18 cellular contexts compared by ENCODE assay signal in the genomic region with DNA sequence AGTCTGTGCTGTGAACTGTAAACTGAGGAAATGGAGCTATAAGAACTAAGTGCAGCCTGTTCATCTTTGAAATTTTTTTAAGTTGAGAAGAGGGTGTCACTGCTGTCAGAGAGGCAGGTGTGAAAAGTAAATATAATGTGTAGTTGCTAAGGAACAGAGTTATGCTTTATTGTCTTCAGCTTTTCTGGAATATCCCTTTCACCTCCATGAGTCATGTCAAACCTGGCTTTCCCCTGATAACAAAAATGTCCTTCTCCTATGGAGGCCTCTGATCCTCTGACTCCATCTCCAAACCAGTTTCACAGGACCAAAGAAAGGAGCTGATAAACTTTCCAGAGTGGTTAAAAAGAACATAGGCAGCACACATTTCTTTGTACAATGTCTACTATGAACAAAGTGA. TPM values are rescaled to one million over a fixed set of nuclear protein-coding genes. Genes with fewer than 3 reads are reported as not detected.
DNase-seq lines count a peak whose midpoint lies in the region; FAIRE-seq and TF ChIP-seq lines count a peak whose summit lies in the region.
"Had no signal": no experiment of that assay in that cellular context is flagged by ENCODE, and none has a peak within 500 bp of the region (broad histone marks: within the 10 kb centered on the region; RNA-seq: fewer than 3 reads in every experiment).

No MANE protein-coding gene starts in this region.

- intact Hi-C loops in breast epithelium (cut with DNase I; ENCODE audit: low total_unique reads), result no loop called here
- intact Hi-C loops in MCF 10A (cut with micrococcal nuclease), result loop anchor here (5.0 kb wide), 1 partner anchor 37 kb away; no protein-coding TSS in a partner anchor

- H3K4me1 ChIP-seq in breast epithelium (no peaks in the 10 kb centered on the region), hepatocyte (ENCODE audit: insufficient read depth) (no peaks in the 10 kb centered on the region)

- TF ChIP-seq CTCF in breast epithelium (IDR thresholded peaks at IDR 0.05) (no peak), MCF 10A (IDR thresholded peaks at IDR 0.05; ENCODE audit: unreplicated experiment) (no peak), hepatocyte (IDR thresholded peaks at IDR 0.05; ENCODE audit: poor library complexity) (no peak)

- H3K4me2 ChIP-seq in hepatocyte, result no peak overlapping the region

- H3K9me3 ChIP-seq in breast epithelium (no peaks in the 10 kb centered on the region), hepatocyte (ENCODE audit: low read depth) (no peaks in the 10 kb centered on the region)

- no peak overlapping the region for H3K27ac Mint-ChIP-seq in MCF 10A (ENCODE audit: low read depth, unreplicated experiment)

- no peak for DNase-seq in breast epithelium (ENCODE audit: low spot score in 2 of 2)
- DNase-seq in MCF 10A (ENCODE audit: unreplicated experiment), result no peak
- DNase-seq in NCI-H69 (lab: John Stamatoyannopoulos, UW), result peak; percentile 69
- DNase-seq in hepatocyte (ENCODE audit: low spot score), result peak; percentile 18
- no peak for DNase-seq in RCC 7860 (ENCODE audit: low spot score)
- DNase-seq in EL, result no peak
- no peak for DNase-seq in NCI-H2107 treated with DMSO at 0.1 percent for 48 hours (lab: John Stamatoyannopoulos, UW; ENCODE audit: unreplicated experiment)
- DNase-seq: C1 segment of cervical spinal cord, GM23248, HCEC 1CT, MV-4-11, NCI-H1436 treated with DMSO at 0.1 percent for 48 hours, NCI-H2081 treated with DMSO at 0.1 percent for 48 hours, NCI-H2227 treated with DMSO at 0.1 percent for 48 hours, SHP77 treated with DMSO at 0.1 percent for 48 hours, T-helper 1 cell had no signal

- H3K4me1 Mint-ChIP-seq in MCF 10A (ENCODE audit: insufficient read depth, unreplicated experiment), result peaks cover 18% of the 10 kb centered on the region

- no peaks in the 10 kb centered on the region for H3K36me3 Mint-ChIP-seq in MCF 10A (ENCODE audit: insufficient read depth, unreplicated experiment)

- POLR2A ChIA-PET in MCF 10A (lab: Yijun Ruan, JAX), result interaction anchor here (0.6 kb wide), 1 partner anchor 66 kb away, joined by 3 read pairs; no protein-coding TSS in a partner anchor

- no peaks in the 10 kb centered on the region for H3K36me3 ChIP-seq in breast epithelium
- H3K36me3 ChIP-seq in hepatocyte (replicated peaks; ENCODE audit: insufficient read depth, low read depth), result no peaks in the 10 kb centered on the region

- no peak for FAIRE-seq in RCC 7860 (lab: Jason Lieb, UNC)
- FAIRE-seq: K562 had no signal

- no TSS peak for BruUV-seq in MCF 10A (replicated peaks; lab: Mats Ljungman, UMichigan)

- H3K9me3 Mint-ChIP-seq in MCF 10A (ENCODE audit: unreplicated experiment), result no peaks in the 10 kb centered on the region

- H3K9me2 ChIP-seq in hepatocyte (replicated peaks; ENCODE audit: insufficient read depth), result no peaks in the 10 kb centered on the region

- H3K79me2 ChIP-seq in hepatocyte, result no peaks in the 10 kb centered on the region

- H3K27me3 Mint-ChIP-seq in MCF 10A (ENCODE audit: insufficient read depth, unreplicated experiment), result no peaks in the 10 kb centered on the region

- H3K27ac ChIP-seq in breast epithelium, result peak overlapping the region; percentile 50 to 69
- no peak overlapping the region for H3K27ac ChIP-seq in hepatocyte
- H3K27ac ChIP-seq: GM23248 had no signal

- no peak for TF ChIP-seq POLR2A in breast epithelium (IDR thresholded peaks at IDR 0.05)

- H3K27me3 ChIP-seq in breast epithelium (no peaks in the 10 kb centered on the region), hepatocyte (no peaks in the 10 kb centered on the region)

- no peak overlapping the region for H3K4me3 Mint-ChIP-seq in MCF 10A (ENCODE audit: unreplicated experiment)

- H4K20me1 ChIP-seq in hepatocyte (ENCODE audit: insufficient read depth, poor library complexity, severe bottlenecking), result no peaks in the 10 kb centered on the region

- H2AFZ ChIP-seq in hepatocyte, result no peak overlapping the region
- H2AFZ ChIP-seq: GM23248 had no signal

- CTCF ChIA-PET in MCF 10A (lab: Yijun Ruan, JAX), result interaction anchor here (0.5 to 0.7 kb wide), 2 partner anchors 66 to 1813 kb away, joined by 3 to 4 read pairs; no protein-coding TSS in a partner anchor

- H3K4me3 ChIP-seq in breast epithelium (no peak overlapping the region), hepatocyte (no peak overlapping the region)
- H3K4me3 ChIP-seq: GM23248, K562 had no signal

RNA-seq across cellular contexts. Expression of gene MUC15, which starts 12.8 kb away (rescaled TPM):
- total RNA-seq in breast epithelium (10 to 100 TPM in 1 of 3 donors, 1 to 10 TPM in 1, not detected in 1; 6.6 to 61.2 TPM), MCF 10A (2022) (not detected in 2 replicates), hepatocyte (0.32 and 0.73 TPM in 2 replicates)
- not detected in 2 replicates for polyA plus RNA-seq in hepatocyte
- total RNA-seq: A673, GM23248 had no signal

Comparison
In these comparisons a context has a peak if more than half of its experiments do, and no peak if none do; other contexts are left out.
1. DNase-seq: peak in NCI-H69 (single experiment) and hepatocyte (single experiment); none in breast epithelium (0 of 2), MCF 10A (single experiment), RCC 7860 (single experiment), EL (single experiment) and NCI-H2107 treated with DMSO at 0.1 percent for 48 hours (single experiment).